In the genomic region with DNA sequence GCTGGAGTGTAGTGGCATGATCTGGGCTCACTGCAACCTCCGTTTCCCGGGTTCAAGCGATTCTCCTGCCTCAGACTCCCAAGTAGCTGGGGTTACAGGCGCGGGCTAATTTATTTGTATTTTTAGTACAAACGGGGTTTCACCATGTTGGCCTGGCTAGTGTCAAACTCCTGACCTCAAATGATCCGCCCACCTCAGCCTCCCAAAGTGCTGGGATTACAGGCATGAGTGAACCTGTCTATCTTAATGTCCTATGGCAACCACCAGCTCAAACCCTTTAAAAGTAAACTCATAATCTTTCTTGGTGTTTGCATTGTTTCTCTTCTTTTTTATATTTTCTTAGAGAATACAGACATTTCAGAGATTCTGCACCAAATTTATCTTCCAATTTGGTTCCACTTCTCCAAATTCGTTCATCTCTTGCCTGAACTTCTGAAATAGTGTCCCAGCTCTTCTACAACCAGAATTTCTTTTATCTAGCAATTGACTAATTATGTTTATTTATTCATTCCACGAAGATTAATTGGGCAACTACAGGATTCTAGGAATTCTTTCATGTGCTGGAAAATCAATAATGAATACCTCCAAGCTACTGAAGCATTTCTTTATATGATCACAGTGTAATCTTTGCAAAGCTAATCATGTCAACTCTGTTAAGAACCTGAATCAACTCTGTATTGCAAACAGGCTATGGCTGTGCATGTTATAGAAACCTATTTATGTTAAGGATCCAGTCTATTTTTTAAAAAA, we compare ENCODE assay signal across 18 cellular contexts. TPM values are rescaled to one million over a fixed set of nuclear protein-coding genes. Genes with fewer than 3 reads are reported as not detected.
A peak's percentile ranks its signal among the peaks of the same experiment; 100 is the strongest.
DNase-seq lines count a peak whose midpoint lies in the region; FAIRE-seq and TF ChIP-seq lines count a peak whose summit lies in the region.
"Had no signal": no experiment of that assay in that cellular context is flagged by ENCODE, and none has a peak within 500 bp of the region (broad histone marks: within the 10 kb centered on the region; RNA-seq: fewer than 3 reads in every experiment).

No MANE protein-coding gene starts in this region.

- H3K27ac ChIP-seq in WERI-Rb-1: no peak overlapping the region

- peak; percentile 68 for DNase-seq in Caki2 (ENCODE audit: low read depth)
- peak; percentile 53 for DNase-seq in WERI-Rb-1
- peak; percentile 77 for DNase-seq in kidney glomerular epithelial cell (lab: John Stamatoyannopoulos, UW)
- DNase-seq in renal cortical epithelial cell (ENCODE audit: low read depth): peak; percentile 85
- no peak for DNase-seq in D721Med (ENCODE audit: insufficient read length, low spot score)
- DNase-seq in DMS153 treated with DMSO at 0.1 percent for 48 hours (lab: John Stamatoyannopoulos, UW; ENCODE audit: unreplicated experiment): no peak
- DNase-seq in NCI-H345 treated with DMSO at 0.1 percent for 48 hours (lab: John Stamatoyannopoulos, UW; ENCODE audit: unreplicated experiment): no peak
- DNase-seq: 8988T; C1 segment of cervical spinal cord; CD4-positive, alpha-beta T cell; DMS153; DND-41; GDM1 had no signal

- in situ Hi-C loops in Caki2 (cut with HindIII; ENCODE audit: low pct_unique_long_range_greater_than_20kb, low sequenced_read_pairs): no loop called here

- H3K4me3 ChIP-seq in WERI-Rb-1 (ENCODE audit: low read depth, low read length): no peak overlapping the region
- H3K4me3 ChIP-seq: HAP-1 had no signal

- FAIRE-seq in D721Med (lab: Jason Lieb, UNC): no peak
- FAIRE-seq: GM12892, GM19239, H1 had no signal

- no peaks in the 10 kb centered on the region for H3K36me3 ChIP-seq in WERI-Rb-1
- H3K36me3 ChIP-seq: HAP-1 had no signal

- TF ChIP-seq CTCF in WERI-Rb-1 (IDR thresholded peaks at IDR 0.05; ENCODE audit: low read depth, low read length) (no peak), D721Med (IDR thresholded peaks at IDR 0.05; ENCODE audit: insufficient read depth, missing control alignments) (no peak)

- no peaks in the 10 kb centered on the region for H3K27me3 ChIP-seq in WERI-Rb-1 (ENCODE audit: insufficient read depth, low read depth, severe bottlenecking)

- no peaks in the 10 kb centered on the region for H3K9me3 ChIP-seq in WERI-Rb-1 (ENCODE audit: severe bottlenecking)
- H3K9me3 ChIP-seq: HAP-1 had no signal

RNA-seq across cellular contexts. Expression of a gene that starts 60.0 kb away (rescaled TPM):
- total RNA-seq in Caki2 (2014; rRNA removed; shearing (Covaris generic); ENCODE audit: low replicate concordance): not detected in 2 replicates
- 0.45 and 0.52 TPM in 2 replicates for total RNA-seq in renal cortical epithelial cell
- total RNA-seq: B cell; CD4-positive, alpha-beta T cell; H1 had no signal

Comparison
In these comparisons a context has a peak if more than half of its experiments do, and no peak if none do; other contexts are left out.
1. DNase-seq: peak in Caki2 (single experiment), WERI-Rb-1 (single experiment), kidney glomerular epithelial cell (single experiment) and renal cortical epithelial cell (single experiment); none in D721Med (single experiment), DMS153 treated with DMSO at 0.1 percent for 48 hours (single experiment) and NCI-H345 treated with DMSO at 0.1 percent for 48 hours (single experiment).